7 cellular contexts compared by ENCODE assay signal in genomic region chrX:128438082-128438481, GRCh38.
"Had no signal": no experiment of that assay in that cellular context is flagged by ENCODE, and none has a peak within 500 bp of the region (broad histone marks: within the 10 kb centered on the region; RNA-seq: fewer than 3 reads in every experiment).

No MANE protein-coding gene starts in this region.

- H3K9ac ChIP-seq: GM23248, KMS-11 had no signal

- H3K4me2 ChIP-seq: KMS-11 had no signal

- FAIRE-seq: HTR-8/SVneo had no signal

- H2AFZ ChIP-seq: GM23248 had no signal

- H3K27ac ChIP-seq: GM23248, KMS-11 had no signal

- DNase-seq: GM23248, GOT3, H7, HCEC 1CT, KBM-7 had no signal

- H3K4me3 ChIP-seq: GM23248 had no signal
